8 cellular contexts compared by ENCODE assay signal in the genomic region with DNA sequence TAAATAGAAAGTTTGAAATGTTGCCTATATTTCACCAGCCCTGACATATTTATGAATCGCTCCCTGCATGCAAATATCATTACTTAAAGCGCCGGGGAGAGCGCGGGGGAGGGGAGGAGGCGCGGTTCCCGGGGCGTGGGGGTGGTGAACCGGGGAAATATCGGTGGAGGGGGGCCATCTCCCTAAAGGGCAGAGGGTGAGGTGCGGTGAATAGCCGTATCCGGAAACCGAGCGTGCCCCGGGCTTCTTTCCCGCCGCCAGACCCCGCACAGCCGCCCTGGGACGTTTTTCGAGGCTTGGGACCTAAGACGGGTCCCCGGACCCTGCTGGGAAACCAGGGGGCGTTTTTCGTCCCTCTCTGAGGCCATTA. TPM values are rescaled to one million over a fixed set of nuclear protein-coding genes. Genes with fewer than 3 reads are reported as not detected.
A peak's percentile ranks its signal among the peaks of the same experiment; 100 is the strongest.
DNase-seq lines count a peak whose midpoint lies in the region; TF ChIP-seq lines count a peak whose summit lies in the region.

No MANE protein-coding gene starts in this region.

- intact Hi-C loops in testis (cut with DNase I; ENCODE audit: low total_unique reads), result loop anchor here (10.0 kb wide), 2 partner anchors 506 to 626 kb away; no protein-coding TSS in a partner anchor

- WGBS in testis, 2 donors, result 6 to 19% methylated on average over 27 of the region's 27 CpGs

- no peak for TF ChIP-seq CTCF in astrocyte of the cerebellum (IDR thresholded peaks at IDR 0.05; ENCODE audit: low read depth, low read length, missing control alignments)
- no peak for TF ChIP-seq CTCF in kidney epithelial cell (IDR thresholded peaks at IDR 0.05; ENCODE audit: insufficient read depth, low read length, poor library complexity, severe bottlenecking)
- no peak for TF ChIP-seq CTCF in testis (IDR thresholded peaks at IDR 0.05)

- no peak for TF ChIP-seq POLR2A in testis (IDR thresholded peaks at IDR 0.05)

- H3K36me3 ChIP-seq in kidney epithelial cell (ENCODE audit: control insufficient read depth, insufficient read depth, low read length) (no peaks in the 10 kb centered on the region), testis (ENCODE audit: low read depth, missing control alignments) (no peaks in the 10 kb centered on the region)

- H3K27me3 ChIP-seq in kidney epithelial cell (ENCODE audit: control insufficient read depth, insufficient read depth, low read length) (no peaks in the 10 kb centered on the region), testis (no peaks in the 10 kb centered on the region)

- H3K9me3 ChIP-seq in testis, result no peaks in the 10 kb centered on the region

- peaks cover 10% of the 10 kb centered on the region for H3K4me1 Mint-ChIP-seq in T-helper 2 cell treated with Interferon-gamma antibody and Interleukin-4, amounts not matched to agents 5 μg/mL and 100 μg/mL, for 36 hours (ENCODE audit: low read depth)

- H3K36me3 Mint-ChIP-seq in T-helper 2 cell treated with Interferon-gamma antibody and Interleukin-4, amounts not matched to agents 5 μg/mL and 100 μg/mL, for 36 hours (ENCODE audit: low read depth), result peaks cover 2% of the 10 kb centered on the region

- H3K4me3 ChIP-seq in astrocyte of the cerebellum (ENCODE audit: low read depth, low read length), result peak overlapping the region; percentile 68
- H3K4me3 ChIP-seq in kidney epithelial cell (ENCODE audit: low read depth, low read length), result peak overlapping the region; percentile 74
- H3K4me3 ChIP-seq in testis, result peak overlapping the region; percentile 74 to 84

- H3K4me1 ChIP-seq in testis, result peaks cover 3% of the 10 kb centered on the region

- H3K27ac ChIP-seq in testis, result peak overlapping the region in 1 of 2 donors; percentile 86

- no peaks in the 10 kb centered on the region for H3K9me3 Mint-ChIP-seq in T-helper 2 cell treated with Interferon-gamma antibody and Interleukin-4, amounts not matched to agents 5 μg/mL and 100 μg/mL, for 36 hours

- in situ Hi-C loops in astrocyte of the cerebellum (cut with HindIII; ENCODE audit: low sequenced_read_pairs), result loop anchor here (10.0 kb wide), 1 partner anchor 626 kb away; no protein-coding TSS in a partner anchor

- H3K27me3 Mint-ChIP-seq in T-helper 2 cell treated with Interferon-gamma antibody and Interleukin-4, amounts not matched to agents 5 μg/mL and 100 μg/mL, for 36 hours (ENCODE audit: low read depth), result peaks cover 77% of the 10 kb centered on the region

- no peak overlapping the region for H3K27ac Mint-ChIP-seq in T-helper 2 cell treated with Interferon-gamma antibody and Interleukin-4, amounts not matched to agents 5 μg/mL and 100 μg/mL, for 36 hours

- no peak for DNase-seq in T-helper 2 cell treated with Interferon-gamma antibody and Interleukin-4, amounts not matched to agents 5 μg/mL and 100 μg/mL, for 36 hours (ENCODE audit: low spot score)
- no peak for DNase-seq in T-helper 2 cell
- no peak for DNase-seq in astrocyte of the cerebellum (ENCODE audit: low read depth)
- DNase-seq in kidney epithelial cell (ENCODE audit: low read depth), result no peak
- DNase-seq in testis, result no peak
- DNase-seq in DMS 273 (lab: John Stamatoyannopoulos, UW; ENCODE audit: unreplicated experiment), result no peak
- DNase-seq in SIG-M5 treated with dmso at 0.1 percent for 504 hours (lab: John Stamatoyannopoulos, UW; ENCODE audit: unreplicated experiment), result no peak
- DNase-seq in NCI-H1694 treated with DMSO at 0.1 percent for 48 hours (lab: John Stamatoyannopoulos, UW), result no peak

- peak overlapping the region; percentile 65 for H3K4me3 Mint-ChIP-seq in T-helper 2 cell treated with Interferon-gamma antibody and Interleukin-4, amounts not matched to agents 5 μg/mL and 100 μg/mL, for 36 hours

RNA-seq across cellular contexts. Expression of a gene that starts 6.9 kb away (rescaled TPM):
- total RNA-seq in kidney epithelial cell (13.8 and 16.8 TPM in 2 replicates), testis (1 to 10 TPM; 8.0 to 9.8 TPM)
- polyA plus RNA-seq in testis (ENCODE audit: insufficient read depth, low read depth, low replicate concordance), result 7.0 TPM

RNA-seq across cellular contexts. Expression of a gene that starts 22.9 kb away (rescaled TPM):
- total RNA-seq in kidney epithelial cell (18.7 and 24.3 TPM in 2 replicates), testis (10 to 100 TPM in 1 of 2 donors, 1 to 10 TPM in 1; 7.6 to 10.6 TPM)
- 13.8 TPM for polyA plus RNA-seq in testis (ENCODE audit: insufficient read depth, low read depth, low replicate concordance)
